ENCODE assay signal across 10 cellular contexts in the genomic region with DNA sequence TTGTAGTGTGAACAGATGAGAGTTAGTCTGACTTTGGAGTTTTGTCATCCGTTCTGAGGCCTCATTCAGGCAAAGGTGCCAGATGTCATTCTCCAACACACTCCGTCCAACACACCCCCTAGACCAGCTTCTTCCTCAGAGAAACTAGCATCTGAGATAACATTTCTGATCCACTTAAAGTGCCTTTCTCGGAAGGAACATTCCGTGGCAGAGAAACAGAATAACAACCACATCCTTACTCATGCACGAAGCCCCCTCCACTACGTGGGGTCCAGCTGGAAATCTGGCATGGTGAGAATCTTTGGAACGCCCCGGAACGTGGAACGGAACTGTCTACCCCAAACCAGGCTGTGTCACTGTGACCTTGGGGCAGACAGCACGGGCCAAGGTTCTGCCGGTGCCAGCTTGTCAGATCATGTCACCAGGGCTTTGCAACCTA. TPM values are rescaled to one million over a fixed set of nuclear protein-coding genes. Genes with fewer than 3 reads are reported as not detected.
DNase-seq lines count a peak whose midpoint lies in the region; ATAC-seq and TF ChIP-seq lines count a peak whose summit lies in the region.
"Had no signal": no experiment of that assay in that cellular context is flagged by ENCODE, and none has a peak within 500 bp of the region (broad histone marks: within the 10 kb centered on the region; RNA-seq: fewer than 3 reads in every experiment).

No MANE protein-coding gene starts in this region.

- no peak overlapping the region for H2BK5ac ChIP-seq in IMR-90 (ENCODE audit: low read depth, low read length, poor library complexity, severe bottlenecking)

- H2AFZ ChIP-seq in DND-41 (ENCODE audit: low read depth, low read length) (peak overlapping the region; percentile 30), IMR-90 (replicated peaks; ENCODE audit: low read length, poor library complexity) (peak overlapping the region; percentile 81)

- no peaks in the 10 kb centered on the region for H3K79me2 ChIP-seq in DND-41 (ENCODE audit: insufficient read depth, low read length)

- CTCF ChIA-PET in IMR-90 (lab: Yijun Ruan, JAX) = no interaction called here

- WGBS in IMR-90 (ENCODE audit: extremely low coverage in 2 of 2, insufficient read length in 1 of 2), 2 experiments = 44% methylated on average over 5 of the region's 12 CpGs; no CpG with 5 or more reads in 1 of the 2 experiments
- 19 to 29% methylated on average over 12 of the region's 12 CpGs for whole genome bisulfite sequencing in lower leg skin, 2 donors

- H2AK5ac ChIP-seq in IMR-90 (ENCODE audit: low read depth, low read length) = no peak overlapping the region

- peaks cover 58% of the 10 kb centered on the region for H3K4me1 ChIP-seq in DND-41 (ENCODE audit: insufficient read depth, low read length)
- H3K4me1 ChIP-seq in IMR-90 (ENCODE audit: control insufficient read depth, insufficient read depth, low read length) = peaks cover 14% of the 10 kb centered on the region
- H3K4me1 ChIP-seq in skeletal muscle satellite cell (ENCODE audit: control insufficient read depth, insufficient read depth, low read length) = peaks cover 33% of the 10 kb centered on the region

- TF ChIP-seq POLR2A in IMR-90 (IDR thresholded peaks at IDR 0.05; ENCODE audit: low read depth, low read length) (no peak), lower leg skin (IDR thresholded peaks at IDR 0.05) (no peak)

- 0 out of 2 replicates have a peak overlapping the region, but pooled peaks have one; percentile 55 for H2BK20ac ChIP-seq in IMR-90 (ENCODE audit: low read depth, low read length)

- TF ChIP-seq CTCF in DND-41 (IDR thresholded peaks at IDR 0.05; ENCODE audit: borderline replicate concordance, extremely low read depth, low read length, poor library complexity, severe bottlenecking) = no peak
- no peak for TF ChIP-seq CTCF in IMR-90 (conservative IDR thresholded peaks at IDR 0.05; ENCODE audit: low read depth, low read length)
- TF ChIP-seq CTCF in fibroblast of the aortic adventitia (IDR thresholded peaks at IDR 0.05; ENCODE audit: insufficient read depth, low read length) = no peak
- no peak for TF ChIP-seq CTCF in lower leg skin (IDR thresholded peaks at IDR 0.05)

- H3K4ac ChIP-seq in IMR-90 (ENCODE audit: low read depth, low read length) = peak overlapping the region; percentile 15; the same call in 1 of the 2 replicates

- H3K4me2 ChIP-seq in DND-41 (ENCODE audit: insufficient read depth, low read length) (peak overlapping the region; percentile 58), IMR-90 (ENCODE audit: low read depth, low read length) (no peak overlapping the region; the same call in 1 of the 2 replicates), skeletal muscle satellite cell (ENCODE audit: low read length) (peak overlapping the region; percentile 33)

- no peak overlapping the region; the same call in 1 of the 2 replicates for H4K91ac ChIP-seq in IMR-90 (ENCODE audit: insufficient read depth, low read depth, low read length)

- H3K36me3 ChIP-seq in DND-41 (ENCODE audit: insufficient read depth, low read length) = no peaks in the 10 kb centered on the region
- no peaks in the 10 kb centered on the region for H3K36me3 ChIP-seq in IMR-90 (ENCODE audit: control insufficient read depth, insufficient read depth, low read length)
- H3K36me3 ChIP-seq in skeletal muscle satellite cell (ENCODE audit: insufficient read depth, low read length) = no peaks in the 10 kb centered on the region
- H3K36me3 ChIP-seq: WERI-Rb-1 had no signal

- no peaks in the 10 kb centered on the region for H3K79me1 ChIP-seq in IMR-90 (ENCODE audit: low read depth in 1 of 2, low read length in 2 of 2)

- peak overlapping the region; percentile 24; the same call in 1 of the 2 replicates for H3K23ac ChIP-seq in IMR-90 (ENCODE audit: low read depth, low read length)

- peak overlapping the region; percentile 20; the same call in 1 of the 2 replicates for H3K14ac ChIP-seq in IMR-90 (replicated peaks; ENCODE audit: low read depth, low read length)

- DNase-seq in DND-41 (peak; percentile 80), IMR-90 (peak; percentile 28), fibroblast of the aortic adventitia (ENCODE audit: low read depth) (peak; percentile 44), amygdala (lab: John Stamatoyannopoulos, UW) (no peak), lower leg skin (ENCODE audit: low spot score in 2 of 2) (no peak)
- DNase-seq in stimulated activated CD4-positive, alpha-beta T cell treated with anti-CD3 and anti-CD28 coated beads, Interleukin-1b, Interleukin-23, amount 100 ng/mL, for 48 hours = no peak
- DNase-seq: NCI-H526 treated with DMSO at 0.1 percent for 48 hours, WERI-Rb-1 had no signal

- TF ChIP-seq RAD21 in IMR-90 (IDR thresholded peaks at IDR 0.05; ENCODE audit: low read length) = no peak

- no peak overlapping the region; the same call in 1 of the 2 replicates for H3K18ac ChIP-seq in IMR-90 (ENCODE audit: low read depth, low read length)

- H4K20me1 ChIP-seq in DND-41 (ENCODE audit: insufficient read depth, low read length) = no peaks in the 10 kb centered on the region
- H4K20me1 ChIP-seq in IMR-90 (ENCODE audit: insufficient read depth, low read length) = no peaks in the 10 kb centered on the region

- H3K27me3 ChIP-seq in DND-41 (ENCODE audit: insufficient read depth, low read length, poor library complexity) (no peaks in the 10 kb centered on the region), IMR-90 (ENCODE audit: control insufficient read depth, insufficient read depth, low read length) (no peaks in the 10 kb centered on the region), skeletal muscle satellite cell (ENCODE audit: control insufficient read depth, insufficient read depth, low read length) (no peaks in the 10 kb centered on the region)

- H2AK9ac ChIP-seq in IMR-90 (replicated peaks; ENCODE audit: low read depth, low read length, poor library complexity) = no peak overlapping the region

- peak overlapping the region in 1 of 2 experiments; percentile 12; a peak in 1 of 4 replicates for H4K8ac ChIP-seq in IMR-90 (ENCODE audit: low read depth in 2 of 2, low read length in 2 of 2)

- H3K27ac ChIP-seq in DND-41 (ENCODE audit: low read length) (peak overlapping the region; percentile 86), IMR-90 (ENCODE audit: insufficient read depth, low read length) (no peak overlapping the region)
- H3K27ac ChIP-seq: WERI-Rb-1 had no signal

- H3K56ac ChIP-seq in IMR-90 (ENCODE audit: extremely low read depth, insufficient read depth, low read length) = no peak overlapping the region

- H4K5ac ChIP-seq in IMR-90 (ENCODE audit: low read depth, low read length) = peak overlapping the region; percentile 16; the same call in 1 of the 2 replicates

- in situ Hi-C loops in IMR-90 (cut with MboI; ENCODE audit: low sequenced_read_pairs) = no loop called here

- intact Hi-C loops in IMR-90 (cut with micrococcal nuclease) (no loop called here), lower leg skin (cut with DNase I; ENCODE audit: low total_unique reads) (no loop called here)

- H2BK120ac ChIP-seq in IMR-90 (ENCODE audit: low read depth, low read length) = peak overlapping the region; percentile 41

- POLR2A ChIA-PET in IMR-90 (lab: Charles Lee; ENCODE audit: unreplicated experiment) = no interaction called here

- BruUV-seq in IMR-90 (replicated peaks; lab: Mats Ljungman, UMichigan) = no TSS peak

- peak overlapping the region in 1 of 2 experiments; percentile 42; a peak in 2 of 4 replicates for H3K4me3 ChIP-seq in DND-41 (ENCODE audit: low read depth in 1 of 2, low read length in 2 of 2)
- no peak overlapping the region for H3K4me3 ChIP-seq in IMR-90 (ENCODE audit: insufficient read depth, low read depth, low read length)
- H3K4me3 ChIP-seq in fibroblast of the aortic adventitia (ENCODE audit: low read depth, low read length) = no peak overlapping the region
- H3K4me3 ChIP-seq in skeletal muscle satellite cell (ENCODE audit: low read length) = no peak overlapping the region
- no peak overlapping the region for H3K4me3 ChIP-seq in lower leg skin (ENCODE audit: low read depth, poor library complexity, severe bottlenecking)

- H3K9ac ChIP-seq in DND-41 (ENCODE audit: low read depth, low read length) = peak overlapping the region; percentile 47
- no peak overlapping the region for H3K9ac ChIP-seq in IMR-90 (ENCODE audit: low read depth, low read length)
- peak overlapping the region; percentile 62 for H3K9ac ChIP-seq in skeletal muscle satellite cell (ENCODE audit: low read depth, low read length)

- dilution Hi-C loops in IMR-90 (cut with HindIII; ENCODE audit: low sequenced_read_pairs, unreplicated experiment) = no loop called here

- peak; percentile 66 for ATAC-seq in DND-41 (ENCODE audit: insufficient read depth, low read depth)
- ATAC-seq in IMR-90 (ENCODE audit: low read depth) = 0 out of 2 replicates have a peak, but pooled peaks have one; percentile 27
- ATAC-seq in HG02970 (IDR thresholded peaks at IDR 0.05; ENCODE audit: low FRiP score, unreplicated experiment) = no peak

- no peaks in the 10 kb centered on the region for H3K9me3 ChIP-seq in DND-41 (ENCODE audit: insufficient read depth, low read length, severe bottlenecking)
- no peaks in the 10 kb centered on the region for H3K9me3 ChIP-seq in IMR-90 (ENCODE audit: control insufficient read depth, insufficient read depth, low read length)
- no peaks in the 10 kb centered on the region for H3K9me3 ChIP-seq in skeletal muscle satellite cell (replicated peaks; ENCODE audit: low read length)

- no peak overlapping the region for H2BK15ac ChIP-seq in IMR-90 (ENCODE audit: low read depth, low read length)

- no peaks in the 10 kb centered on the region for H3K9me1 ChIP-seq in IMR-90 (ENCODE audit: insufficient read depth, low read length)

TF ChIP-seq in IMR-90, 13 proteins besides CTCF, POLR2A, EP300 and RAD21 (continues in another document):
- TF ChIP-seq NFE2L2 (IDR thresholded peaks at IDR 0.05; ENCODE audit: low read depth, low read length) = no peak
- 0 out of 2 replicates have a peak, but pooled peaks have one; percentile 23 for TF ChIP-seq BHLHE40 (IDR thresholded peaks at IDR 0.05; ENCODE audit: low read depth, low read length)
- TF ChIP-seq SMC3 (IDR thresholded peaks at IDR 0.05; ENCODE audit: low read depth, low read length) = no peak
- no peak for TF ChIP-seq RFX5 (IDR thresholded peaks at IDR 0.05; ENCODE audit: low read depth, low read length)

RNA-seq across cellular contexts. Expression of a gene that starts 17.0 kb away (rescaled TPM):
- 5.6 and 6.1 TPM in 2 replicates for total RNA-seq in IMR-90 (2012; rRNA removed)
- polyA plus RNA-seq in IMR-90 (2012; rRNA removed) = 7.9 and 8.6 TPM in 2 replicates
- polyA plus RNA-seq in IMR-90 (2012; cell fraction: cytosol; rRNA removed) = 6.7 and 7.3 TPM in 2 replicates
- 6.3 and 6.4 TPM in 2 replicates for polyA plus RNA-seq in IMR-90 (2012; cell fraction: nucleus; rRNA removed; ENCODE audit: low replicate concordance)
- total RNA-seq in fibroblast of the aortic adventitia (ENCODE audit: low replicate concordance) = 3.2 and 12.2 TPM in 2 replicates
- total RNA-seq in skeletal muscle satellite cell (2012; rRNA removed) = 2.8 and 3.0 TPM in 2 replicates
- 10 to 100 TPM; 17.8 to 22.3 (median 18.9) TPM for total RNA-seq in lower leg skin

Comparison
In these comparisons a context has a peak if more than half of its experiments do, and no peak if none do; other contexts are left out.
1. DNase-seq: peak in DND-41 (single experiment), IMR-90 (single experiment) and fibroblast of the aortic adventitia (single experiment); none in stimulated activated CD4-positive, alpha-beta T cell treated with anti-CD3 and anti-CD28 coated beads, Interleukin-1b, Interleukin-23, amount 100 ng/mL, for 48 hours (single experiment), amygdala (0 of 56) and lower leg skin (0 of 2).